12 cellular contexts compared by ENCODE assay signal in genomic region chr6:161139766-161140553, GRCh38.
DNase-seq lines count a peak whose midpoint lies in the region; ATAC-seq and TF ChIP-seq lines count a peak whose summit lies in the region.
"Had no signal": no experiment of that assay in that cellular context is flagged by ENCODE, and none has a peak within 500 bp of the region (broad histone marks: within the 10 kb centered on the region; RNA-seq: fewer than 3 reads in every experiment).

No MANE protein-coding gene starts in this region.

- H3K4me3 ChIP-seq in HCT116 (replicated peaks in 1 of 2; ENCODE audit: low read depth in 1 of 2, low read length in 2 of 2) (no peak overlapping the region), esophagus muscularis mucosa (peak overlapping the region in 1 of 4 donors; percentile 4), neuronal stem cell (ENCODE audit: low read length in 2 of 2) (no peak overlapping the region)
- H3K4me3 ChIP-seq: prostate gland had no signal

- no peak for TF ChIP-seq EP300 in esophagus muscularis mucosa (IDR thresholded peaks at IDR 0.05)

- H2AFZ ChIP-seq in HCT116 (ENCODE audit: low read depth, low read length, poor library complexity, severe bottlenecking): no peak overlapping the region
- H2AFZ ChIP-seq in neuronal stem cell (ENCODE audit: low read length): no peak overlapping the region

- TF ChIP-seq RAD21 in HCT116 (IDR thresholded peaks at IDR 0.05; ENCODE audit: low read depth): no peak

- no peak overlapping the region for H2BK120ac ChIP-seq in neuronal stem cell (ENCODE audit: low read depth, low read length)

- H3K79me2 ChIP-seq in HCT116 (ENCODE audit: insufficient read depth, low read length): no peaks in the 10 kb centered on the region

- 85% methylated on average over 16 of the region's 28 CpGs for WGBS in esophagus muscularis mucosa
- WGBS in neuronal stem cell (ENCODE audit: extremely low coverage in 2 of 2, insufficient read length in 2 of 2, insufficient replicate concordance in 1 of 2), 2 donors: no CpG with 5 or more reads among the region's 28 CpGs

- no peak overlapping the region for H3K9ac ChIP-seq in HCT116 (ENCODE audit: low read length)
- no peak overlapping the region for H3K9ac ChIP-seq in neuronal stem cell (ENCODE audit: low read depth, low read length, poor library complexity)

- ATAC-seq in HCT116 (peak; percentile 29; the same call in 1 of the 2 replicates), GM19023 (IDR thresholded peaks at IDR 0.05; ENCODE audit: unreplicated experiment) (no peak)

- H2AK5ac ChIP-seq in neuronal stem cell (ENCODE audit: low read depth, low read length): no peak overlapping the region

- H3K4me1 ChIP-seq in HCT116 (ENCODE audit: control insufficient read depth in 1 of 2, insufficient read depth in 2 of 2, low read length in 2 of 2) (no peaks in the 10 kb centered on the region), esophagus muscularis mucosa (peaks cover 0 to 6% (median 0%) of the 10 kb centered on the region in 4 donors), neuronal stem cell (ENCODE audit: control insufficient read depth in 2 of 2, insufficient read depth in 1 of 2, low read depth in 1 of 2, low read length in 2 of 2) (peaks cover 0 to 5% of the 10 kb centered on the region in 2 donors)
- H3K4me1 ChIP-seq: prostate gland had no signal

- H3K9me2 ChIP-seq in HCT116 (ENCODE audit: insufficient read depth): no peaks in the 10 kb centered on the region

- no peaks in the 10 kb centered on the region for H4K20me1 ChIP-seq in HCT116 (ENCODE audit: insufficient read depth)

- no peak overlapping the region for H2BK12ac ChIP-seq in neuronal stem cell (ENCODE audit: low read length)

- peak overlapping the region; percentile 59 for H3K23ac ChIP-seq in neuronal stem cell (ENCODE audit: low read depth, low read length, poor library complexity)

- no peak overlapping the region for H3K18ac ChIP-seq in neuronal stem cell (ENCODE audit: low read length)

- no TSS peak for BruUV-seq in HCT116 (replicated peaks; lab: Mats Ljungman, UMichigan)

- TF ChIP-seq CTCF in HCT116 (IDR thresholded peaks at IDR 0.05 in 2 of 3, conservative IDR thresholded peaks at IDR 0.05 in 1 of 3; ENCODE audit: borderline replicate concordance in 1 of 3, insufficient read depth in 1 of 3, low read depth in 2 of 3, low read length in 2 of 3) (no peak), esophagus muscularis mucosa (IDR thresholded peaks at IDR 0.05) (no peak)

- no peaks in the 10 kb centered on the region for H3K9me3 ChIP-seq in HCT116 (ENCODE audit: control insufficient read depth in 1 of 2, insufficient read depth in 1 of 2, low read depth in 1 of 2, low read length in 2 of 2)
- H3K9me3 ChIP-seq in esophagus muscularis mucosa: no peaks in the 10 kb centered on the region
- H3K9me3 ChIP-seq in neuronal stem cell (replicated peaks in 1 of 2; ENCODE audit: control insufficient read depth in 2 of 2, insufficient read depth in 1 of 2, low read depth in 1 of 2, low read length in 2 of 2): peaks cover 0 to 6% of the 10 kb centered on the region in 2 donors
- H3K9me3 ChIP-seq: prostate gland had no signal

- RAD21 ChIA-PET in HCT116 (lab: Charles Lee; ENCODE audit: low non-redundant PET in 1 of 2, low total read pairs in 2 of 2, uncharacterized antibody in 2 of 2, unreplicated experiment in 2 of 2): no interaction called here

- H3K4ac ChIP-seq in neuronal stem cell (ENCODE audit: low read length): no peak overlapping the region

- H3K27me3 ChIP-seq in HCT116 (ENCODE audit: insufficient read depth, low read length) (no peaks in the 10 kb centered on the region), esophagus muscularis mucosa (no peaks in the 10 kb centered on the region), neuronal stem cell (ENCODE audit: control insufficient read depth in 3 of 3, insufficient read depth in 3 of 3, low read depth in 1 of 3, low read length in 3 of 3) (no peaks in the 10 kb centered on the region)

- POLR2A ChIA-PET in HCT116 (lab: Charles Lee): no interaction called here

- DNase-seq in HCT116 (ENCODE audit: low read depth, low spot score): no peak
- peak; percentile 66 for DNase-seq in NCI-H69 (lab: John Stamatoyannopoulos, UW)
- peak; percentile 90 for DNase-seq in esophagus muscularis mucosa (ENCODE audit: extremely low spot score)
- no peak for DNase-seq in neuronal stem cell (ENCODE audit: low spot score)
- no peak for DNase-seq in NCI-H226
- no peak for DNase-seq in foreskin melanocyte
- no peak for DNase-seq in SIG-M5 treated with dmso at 0.1 percent for 504 hours (lab: John Stamatoyannopoulos, UW; ENCODE audit: unreplicated experiment)
- DNase-seq: DMS79, HCEC 1CT, NCI-H146 had no signal

- H2BK15ac ChIP-seq in neuronal stem cell (ENCODE audit: low read length): no peak overlapping the region

- H3K36me3 ChIP-seq in HCT116 (ENCODE audit: control insufficient read depth in 1 of 2, insufficient read depth in 2 of 2, low read length in 2 of 2): no peaks in the 10 kb centered on the region; a peak in 1 of 4 replicates
- H3K36me3 ChIP-seq in esophagus muscularis mucosa: peaks cover 0 to 63% (median 31%) of the 10 kb centered on the region in 4 donors
- peaks cover 36 to 80% of the 10 kb centered on the region in 2 donors for H3K36me3 ChIP-seq in neuronal stem cell (replicated peaks in 1 of 2; ENCODE audit: control insufficient read depth in 2 of 2, insufficient read depth in 2 of 2, low read length in 2 of 2)
- H3K36me3 ChIP-seq: prostate gland had no signal

- no peak overlapping the region for H4K91ac ChIP-seq in neuronal stem cell (ENCODE audit: low read depth, low read length, poor library complexity)

- no peak overlapping the region for H4K8ac ChIP-seq in neuronal stem cell (ENCODE audit: low read depth, low read length)

- TF ChIP-seq POLR2A in HCT116 (IDR thresholded peaks at IDR 0.05; ENCODE audit: borderline replicate concordance, extremely low read depth, insufficient read depth, insufficient read length) (no peak), esophagus muscularis mucosa (IDR thresholded peaks at IDR 0.05; ENCODE audit: low read depth) (no peak)

- H3K79me1 ChIP-seq in neuronal stem cell (ENCODE audit: low read depth, low read length): no peaks in the 10 kb centered on the region

- H3K27ac ChIP-seq in HCT116 (ENCODE audit: low read depth, low read length): no peak overlapping the region
- H3K27ac ChIP-seq in esophagus muscularis mucosa (replicated peaks in 1 of 4): no peak overlapping the region
- no peak overlapping the region for H3K27ac ChIP-seq in neuronal stem cell (replicated peaks; ENCODE audit: low read length)
- H3K27ac ChIP-seq: prostate gland had no signal

- no peak overlapping the region for H2BK5ac ChIP-seq in neuronal stem cell (ENCODE audit: low read length)

- H3K4me2 ChIP-seq in HCT116 (ENCODE audit: low read length): no peak overlapping the region
- no peak overlapping the region for H3K4me2 ChIP-seq in neuronal stem cell (ENCODE audit: insufficient read depth, low read length, poor library complexity, severe bottlenecking)

- intact Hi-C loops in HCT116 (cut with micrococcal nuclease) (no loop called here), esophagus muscularis mucosa (cut with DNase I) (loop anchor here (5.0 kb wide), 1 partner anchor 232 kb away; no protein-coding TSS in a partner anchor)

- CTCF ChIA-PET in HCT116 (lab: Charles Lee): no interaction called here

- H3K14ac ChIP-seq in neuronal stem cell (ENCODE audit: low read length): no peak overlapping the region

TF ChIP-seq in HCT116, 20 proteins besides CTCF, POLR2A, EP300 and RAD21 (continues in another document):
- no peak for TF ChIP-seq ATF3 (IDR thresholded peaks at IDR 0.05)
- no peak for TF ChIP-seq EZH2 (IDR thresholded peaks at IDR 0.05)
- TF ChIP-seq CBX3 (IDR thresholded peaks at IDR 0.05; ENCODE audit: low read depth): no peak
- TF ChIP-seq FOSL1 (IDR thresholded peaks at IDR 0.05; ENCODE audit: low read depth): no peak
- no peak for TF ChIP-seq TCF7L2 (IDR thresholded peaks at IDR 0.05; ENCODE audit: borderline replicate concordance, extremely low read depth, insufficient read depth, insufficient read length)
- no peak for TF ChIP-seq SRF (IDR thresholded peaks at IDR 0.05; ENCODE audit: low read depth)
- TF ChIP-seq ZNF274 (IDR thresholded peaks at IDR 0.05; ENCODE audit: low read depth, low read length): no peak
- no peak for TF ChIP-seq EGR1 (IDR thresholded peaks at IDR 0.05; ENCODE audit: low read depth)
- TF ChIP-seq SIN3A (IDR thresholded peaks at IDR 0.05; ENCODE audit: low read depth): no peak
- TF ChIP-seq ZFX (IDR thresholded peaks at IDR 0.05): no peak
- no peak for TF ChIP-seq ZBTB33 (IDR thresholded peaks at IDR 0.05; ENCODE audit: extremely low read depth, insufficient replicate concordance, low read length)
- TF ChIP-seq MAX (IDR thresholded peaks at IDR 0.05): no peak
- TF ChIP-seq JUND (IDR thresholded peaks at IDR 0.05): no peak
- no peak for TF ChIP-seq EZH2phosphoT487 (IDR thresholded peaks at IDR 0.05; ENCODE audit: borderline replicate concordance)
- no peak for TF ChIP-seq POLR2AphosphoS5 (IDR thresholded peaks at IDR 0.05; ENCODE audit: low read depth, low read length)
- no peak for TF ChIP-seq CEBPB (IDR thresholded peaks at IDR 0.05; ENCODE audit: low read depth)
- no peak for TF ChIP-seq ELF1 (IDR thresholded peaks at IDR 0.05; ENCODE audit: borderline replicate concordance, low read depth)
- no peak for TF ChIP-seq SP1 (IDR thresholded peaks at IDR 0.05; ENCODE audit: low read depth)

Comparison
In these comparisons a context has a peak if more than half of its experiments do, and no peak if none do; other contexts are left out.
1. DNase-seq: peak in NCI-H69 (single experiment) and esophagus muscularis mucosa (single experiment); none in HCT116 (single experiment), neuronal stem cell (single experiment), NCI-H226 (single experiment), foreskin melanocyte (single experiment) and SIG-M5 treated with dmso at 0.1 percent for 504 hours (single experiment).